ENCODE assay signal across 16 cellular contexts in genomic region chr12:90355701-90356345, GRCh38.
A peak's percentile ranks its signal among the peaks of the same experiment; 100 is the strongest.
DNase-seq lines count a peak whose midpoint lies in the region; ATAC-seq and TF ChIP-seq lines count a peak whose summit lies in the region.
"Had no signal": no experiment of that assay in that cellular context is flagged by ENCODE, and none has a peak within 500 bp of the region (broad histone marks: within the 10 kb centered on the region; RNA-seq: fewer than 3 reads in every experiment).

No MANE protein-coding gene starts in this region.

- H2AFZ ChIP-seq in GM23338 = peak overlapping the region; percentile 20; the same call in 1 of the 2 replicates
- no peak overlapping the region for H2AFZ ChIP-seq in MM.1S (ENCODE audit: low read length)

- no peak for TF ChIP-seq EP300 in tibial nerve (IDR thresholded peaks at IDR 0.05)

- peak overlapping the region; percentile 0; the same call in 1 of the 2 replicates for H3K4me2 ChIP-seq in GM23338
- no peak overlapping the region for H3K4me2 ChIP-seq in MM.1S (ENCODE audit: low read depth, low read length)
- H3K4me2 ChIP-seq: BLaER1 had no signal

- H3K27ac Mint-ChIP-seq in GM23338 (peak overlapping the region; percentile 25), WTC11 (peak overlapping the region; percentile 4; the same call in 1 of the 2 replicates), progenitor cell of endocrine pancreas (peak overlapping the region; percentile 76)
- H3K27ac Mint-ChIP-seq: CD8-positive, alpha-beta memory T cell; HFFc6 had no signal

- ATAC-seq in GM23338 (no peak), WTC11 (no peak)

- H3K36me3 ChIP-seq in GM23338 (ENCODE audit: insufficient read depth) (no peaks in the 10 kb centered on the region), tibial nerve (no peaks in the 10 kb centered on the region), MM.1S (replicated peaks; ENCODE audit: insufficient read depth, low read length) (no peaks in the 10 kb centered on the region)
- H3K36me3 ChIP-seq: BLaER1 had no signal

- H3K4me1 Mint-ChIP-seq in GM23338 (peaks cover 42% of the 10 kb centered on the region), WTC11 (peaks cover 41% of the 10 kb centered on the region), progenitor cell of endocrine pancreas (ENCODE audit: low read depth) (peaks cover 30% of the 10 kb centered on the region)
- H3K4me1 Mint-ChIP-seq: CD8-positive, alpha-beta memory T cell had no signal

- H3K27me3 ChIP-seq in GM23338 (ENCODE audit: insufficient read depth) (no peaks in the 10 kb centered on the region), tibial nerve (no peaks in the 10 kb centered on the region), MM.1S (replicated peaks; ENCODE audit: insufficient read depth, low read length) (no peaks in the 10 kb centered on the region)
- H3K27me3 ChIP-seq: BLaER1 had no signal

- no peak overlapping the region for H3K9ac ChIP-seq in MM.1S (ENCODE audit: low read length)
- H3K9ac ChIP-seq: BLaER1 had no signal

- H3K9me3 Mint-ChIP-seq in GM23338 (peaks cover 6% of the 10 kb centered on the region; the same call in 2 of the 3 replicates), WTC11 (peaks cover 14% of the 10 kb centered on the region), progenitor cell of endocrine pancreas (ENCODE audit: low read depth) (peaks cover 6% of the 10 kb centered on the region)
- H3K9me3 Mint-ChIP-seq: CD8-positive, alpha-beta memory T cell; HFFc6 had no signal

- H3F3A ChIP-seq in GM23338 (replicated peaks; ENCODE audit: low read depth) = no peaks in the 10 kb centered on the region
- no peaks in the 10 kb centered on the region for H3F3A ChIP-seq in MM.1S (ENCODE audit: insufficient read depth, low read length)

- peaks cover 1% of the 10 kb centered on the region for H3K27me3 Mint-ChIP-seq in GM23338 (ENCODE audit: insufficient read depth, low read depth, poor library complexity)
- H3K27me3 Mint-ChIP-seq in WTC11 (ENCODE audit: low read depth) = no peaks in the 10 kb centered on the region
- no peaks in the 10 kb centered on the region for H3K27me3 Mint-ChIP-seq in progenitor cell of endocrine pancreas

- H3K9me2 ChIP-seq in GM23338 (ENCODE audit: insufficient read depth) (no peaks in the 10 kb centered on the region; the same call in 1 of the 2 replicates), MM.1S (replicated peaks; ENCODE audit: insufficient read depth, low read length) (no peaks in the 10 kb centered on the region)

- no peak for DNase-seq in GM23338 (ENCODE audit: low spot score)
- DNase-seq in WTC11 (ENCODE audit: low spot score) = no peak
- DNase-seq in kidney glomerular epithelial cell (lab: John Stamatoyannopoulos, UW) = peak; percentile 20
- no peak for DNase-seq in progenitor cell of endocrine pancreas (ENCODE audit: low spot score, unreplicated experiment)
- DNase-seq in C1 segment of cervical spinal cord (lab: John Stamatoyannopoulos, UW) = no peak
- no peak for DNase-seq in tibial nerve (ENCODE audit: low spot score in 2 of 2)
- no peak for DNase-seq in inferior parietal cortex (ENCODE audit: extremely low spot score)
- no peak for DNase-seq in MM.1S
- DNase-seq: CD8-positive, alpha-beta memory T cell; HFFc6; MV-4-11; NCI-H1417 treated with DMSO at 0.1 percent for 48 hours; NCI-H1930; NCI-H446; NCI-H748 treated with DMSO at 0.1 percent for 48 hours had no signal

- POLR2A ChIA-PET in WTC11 (lab: Charles Lee) = no interaction called here

- no peaks in the 10 kb centered on the region for H3K9me3 ChIP-seq in tibial nerve
- H3K9me3 ChIP-seq in MM.1S (replicated peaks; ENCODE audit: insufficient read depth, low read length) = no peaks in the 10 kb centered on the region

- H3K4me3 ChIP-seq in GM23338 (no peak overlapping the region), tibial nerve (no peak overlapping the region), MM.1S (ENCODE audit: low read length) (no peak overlapping the region)
- H3K4me3 ChIP-seq: BLaER1 had no signal

- TF ChIP-seq POLR2A in tibial nerve (IDR thresholded peaks at IDR 0.05) = no peak

- H3K4me3 Mint-ChIP-seq in GM23338 = no peak overlapping the region
- no peak overlapping the region for H3K4me3 Mint-ChIP-seq in WTC11
- no peak overlapping the region for H3K4me3 Mint-ChIP-seq in progenitor cell of endocrine pancreas (ENCODE audit: low read depth)
- H3K4me3 Mint-ChIP-seq: CD8-positive, alpha-beta memory T cell; HFFc6 had no signal

- H3K27ac ChIP-seq in GM23338 (ENCODE audit: low read depth) (peak overlapping the region; percentile 6; the same call in 1 of the 2 replicates), tibial nerve (no peak overlapping the region), MM.1S (ENCODE audit: low read length) (no peak overlapping the region)
- H3K27ac ChIP-seq: BLaER1 had no signal

- H4K20me1 ChIP-seq in GM23338 (replicated peaks; ENCODE audit: insufficient read depth) = no peaks in the 10 kb centered on the region
- H4K20me1 ChIP-seq in MM.1S (ENCODE audit: insufficient read depth, low read length) = no peaks in the 10 kb centered on the region
- H4K20me1 ChIP-seq: BLaER1 had no signal

- peaks cover 41% of the 10 kb centered on the region for H3K4me1 ChIP-seq in GM23338 (ENCODE audit: insufficient read depth)
- no peaks in the 10 kb centered on the region for H3K4me1 ChIP-seq in tibial nerve
- H3K4me1 ChIP-seq in MM.1S (ENCODE audit: low read length) = no peaks in the 10 kb centered on the region
- H3K4me1 ChIP-seq: BLaER1 had no signal

- TF ChIP-seq CTCF in GM23338 (conservative IDR thresholded peaks at IDR 0.05; ENCODE audit: low read depth in 2 of 2) (no peak), WTC11 (IDR thresholded peaks at IDR 0.05) (no peak), progenitor cell of endocrine pancreas (IDR thresholded peaks at IDR 0.05; ENCODE audit: unreplicated experiment) (no peak), tibial nerve (IDR thresholded peaks at IDR 0.05) (no peak), MM.1S (IDR thresholded peaks at IDR 0.05; ENCODE audit: low read length) (no peak)

- CTCF ChIA-PET in WTC11 (lab: Charles Lee) = no interaction called here

- peaks cover 9% of the 10 kb centered on the region; the same call in 2 of the 3 replicates for H3K36me3 Mint-ChIP-seq in GM23338 (ENCODE audit: low read depth)
- H3K36me3 Mint-ChIP-seq in WTC11 = peaks cover 10% of the 10 kb centered on the region
- H3K36me3 Mint-ChIP-seq in progenitor cell of endocrine pancreas (ENCODE audit: insufficient read depth) = no peaks in the 10 kb centered on the region
- H3K36me3 Mint-ChIP-seq: CD8-positive, alpha-beta memory T cell had no signal

- 82 to 86% methylated on average over 7 of the region's 7 CpGs for WGBS in tibial nerve, 2 donors

- H3K79me2 ChIP-seq in GM23338 (replicated peaks; ENCODE audit: insufficient read depth) (no peaks in the 10 kb centered on the region), MM.1S (ENCODE audit: low read length) (no peaks in the 10 kb centered on the region)

TF ChIP-seq in GM23338, 12 proteins besides CTCF, POLR2A, EP300 and RAD21 (continues in another document):
- TF ChIP-seq NANOG (IDR thresholded peaks at IDR 0.05; ENCODE audit: borderline replicate concordance) (no peak), STAT1 (IDR thresholded peaks at IDR 0.05; ENCODE audit: unreplicated experiment) (no peak)

TF ChIP-seq in WTC11, 78 proteins besides CTCF, POLR2A, EP300 and RAD21:
- TF ChIP-seq, protein P1, sequence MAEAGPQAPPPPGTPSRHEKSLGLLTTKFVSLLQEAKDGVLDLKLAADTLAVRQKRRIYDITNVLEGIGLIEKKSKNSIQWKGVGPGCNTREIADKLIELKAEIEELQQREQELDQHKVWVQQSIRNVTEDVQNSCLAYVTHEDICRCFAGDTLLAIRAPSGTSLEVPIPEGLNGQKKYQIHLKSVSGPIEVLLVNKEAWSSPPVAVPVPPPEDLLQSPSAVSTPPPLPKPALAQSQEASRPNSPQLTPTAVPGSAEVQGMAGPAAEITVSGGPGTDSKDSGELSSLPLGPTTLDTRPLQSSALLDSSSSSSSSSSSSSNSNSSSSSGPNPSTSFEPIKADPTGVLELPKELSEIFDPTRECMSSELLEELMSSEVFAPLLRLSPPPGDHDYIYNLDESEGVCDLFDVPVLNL (CRISPR knock-in tag; IDR thresholded peaks at IDR 0.05; ENCODE audit: borderline replicate concordance, low read depth) = no peak
- TF ChIP-seq ZBTB43 (CRISPR knock-in tag; IDR thresholded peaks at IDR 0.05) (no peak), NR3C1 (CRISPR knock-in tag; conservative IDR thresholded peaks at IDR 0.05; ENCODE audit: low read depth) (no peak), SOX15 (CRISPR knock-in tag; IDR thresholded peaks at IDR 0.05) (no peak), ZNF263 (CRISPR knock-in tag; IDR thresholded peaks at IDR 0.05; ENCODE audit: low read depth) (no peak), GRHL2 (CRISPR knock-in tag; IDR thresholded peaks at IDR 0.05; ENCODE audit: insufficient replicate concordance, severe bottlenecking) (no peak), ATF3 (CRISPR knock-in tag; conservative IDR thresholded peaks at IDR 0.05) (no peak), NR1H2 (CRISPR knock-in tag; IDR thresholded peaks at IDR 0.05) (no peak), JAZF1 (CRISPR knock-in tag; IDR thresholded peaks at IDR 0.05) (no peak)
- TF ChIP-seq, protein P2, sequence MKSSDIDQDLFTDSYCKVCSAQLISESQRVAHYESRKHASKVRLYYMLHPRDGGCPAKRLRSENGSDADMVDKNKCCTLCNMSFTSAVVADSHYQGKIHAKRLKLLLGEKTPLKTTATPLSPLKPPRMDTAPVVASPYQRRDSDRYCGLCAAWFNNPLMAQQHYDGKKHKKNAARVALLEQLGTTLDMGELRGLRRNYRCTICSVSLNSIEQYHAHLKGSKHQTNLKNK (CRISPR knock-in tag; IDR thresholded peaks at IDR 0.05) = no peak
TF ChIP-seq in WTC11: peak in this region for 0.

Comparison
In these comparisons a context has a peak if more than half of its experiments do, and no peak if none do; other contexts are left out.
1. H3K27ac Mint-ChIP-seq: peak in every context shown above with its lines; median percentile 76 in progenitor cell of endocrine pancreas; 25 in GM23338; 4 in WTC11.